10 cellular contexts compared by ENCODE assay signal in genomic region chr10:104317195-104318095, GRCh38. TPM values are rescaled to one million over a fixed set of nuclear protein-coding genes. Genes with fewer than 3 reads are reported as not detected.
A peak's percentile ranks its signal among the peaks of the same experiment; 100 is the strongest.
DNase-seq lines count a peak whose midpoint lies in the region; FAIRE-seq and TF ChIP-seq lines count a peak whose summit lies in the region.
"Had no signal": no experiment of that assay in that cellular context is flagged by ENCODE, and none has a peak within 500 bp of the region (broad histone marks: within the 10 kb centered on the region; RNA-seq: fewer than 3 reads in every experiment).

No MANE protein-coding gene starts in this region.

- TF ChIP-seq CTCF in mammary epithelial cell (conservative IDR thresholded peaks at IDR 0.05 in 1 of 2, IDR thresholded peaks at IDR 0.05 in 1 of 2; ENCODE audit: extremely low read depth in 1 of 2, insufficient read depth in 1 of 2, low read depth in 1 of 2, low read length in 2 of 2) (no peak), mesothelial cell of epicardium (IDR thresholded peaks at IDR 0.05; ENCODE audit: unreplicated experiment) (no peak)

- no peak overlapping the region for H3K4me3 ChIP-seq in HAP-1
- no peak overlapping the region for H3K4me3 ChIP-seq in mammary epithelial cell (replicated peaks in 1 of 3; ENCODE audit: insufficient read depth in 1 of 3, low read depth in 2 of 3, low read length in 3 of 3)

- CTCF ChIA-PET in mammary epithelial cell (lab: Charles Lee; ENCODE audit: low non-redundant PET): interaction anchor here (0.7 kb wide), 1 partner anchor 12 kb away, joined by 3 read pairs; no protein-coding TSS in a partner anchor

- H4K20me1 ChIP-seq in mammary epithelial cell (ENCODE audit: insufficient read depth, low read length): no peaks in the 10 kb centered on the region

- intact Hi-C loops in mammary epithelial cell (cut with micrococcal nuclease): no loop called here

- H3K9ac ChIP-seq in mammary epithelial cell (ENCODE audit: insufficient read depth, low read length): no peak overlapping the region

- H3K4me3 Mint-ChIP-seq in mesothelial cell of epicardium: no peak overlapping the region
- H3K4me3 Mint-ChIP-seq: activated CD4-positive, alpha-beta T cell treated with anti-CD3 and anti-CD28 coated beads, Interleukin-2, amount 10 ng/mL, durations not matched to agents 24 days and 14 days had no signal

- in situ Hi-C loops in HAP-1 (cut with MboI; ENCODE audit: low sequenced_read_pairs): no loop called here
- in situ Hi-C loops in mammary epithelial cell (cut with MboI; ENCODE audit: low sequenced_read_pairs in 2 of 2): no loop called here

- H3K79me2 ChIP-seq in mammary epithelial cell (ENCODE audit: insufficient read depth, low read length): peaks cover 95% of the 10 kb centered on the region

- H3K27me3 Mint-ChIP-seq in mesothelial cell of epicardium (ENCODE audit: low read depth): no peaks in the 10 kb centered on the region
- H3K27me3 Mint-ChIP-seq: activated CD4-positive, alpha-beta T cell treated with anti-CD3 and anti-CD28 coated beads, Interleukin-2, amount 10 ng/mL, durations not matched to agents 24 days and 14 days had no signal

- H3K4me1 ChIP-seq in HAP-1: peaks cover 10% of the 10 kb centered on the region
- H3K4me1 ChIP-seq in mammary epithelial cell (ENCODE audit: insufficient read depth, low read length): peaks cover 49% of the 10 kb centered on the region

- peaks cover 25% of the 10 kb centered on the region for H3K4me1 Mint-ChIP-seq in mesothelial cell of epicardium

- peak overlapping the region; percentile 14 for H3K27ac ChIP-seq in mammary epithelial cell (ENCODE audit: insufficient read depth, low read depth, low read length)

- H3K9me3 ChIP-seq in HAP-1 (no peaks in the 10 kb centered on the region), mammary epithelial cell (replicated peaks; ENCODE audit: insufficient read depth, low read length) (no peaks in the 10 kb centered on the region)

- no peaks in the 10 kb centered on the region for H3K27me3 ChIP-seq in HAP-1 (ENCODE audit: low read depth)
- no peaks in the 10 kb centered on the region for H3K27me3 ChIP-seq in mammary epithelial cell (ENCODE audit: insufficient read depth, low read length)

- H3K27ac Mint-ChIP-seq in mesothelial cell of epicardium: peak overlapping the region; percentile 72

- H3K9me3 Mint-ChIP-seq in mesothelial cell of epicardium: no peaks in the 10 kb centered on the region
- H3K9me3 Mint-ChIP-seq: activated CD4-positive, alpha-beta T cell treated with anti-CD3 and anti-CD28 coated beads, Interleukin-2, amount 10 ng/mL, durations not matched to agents 24 days and 14 days had no signal

- H3K4me2 ChIP-seq in mammary epithelial cell (ENCODE audit: insufficient read depth, low read depth, low read length): no peak overlapping the region

- peaks cover 23% of the 10 kb centered on the region for H3K36me3 Mint-ChIP-seq in mesothelial cell of epicardium

- dilution Hi-C loops in mammary epithelial cell (cut with HindIII; ENCODE audit: low sequenced_read_pairs): no loop called here

- no peak overlapping the region for H2AFZ ChIP-seq in mammary epithelial cell (ENCODE audit: low read depth, low read length)

- H3K36me3 ChIP-seq in HAP-1 (replicated peaks) (peaks cover 24% of the 10 kb centered on the region), mammary epithelial cell (ENCODE audit: insufficient read depth, low read length) (peaks cover 26% of the 10 kb centered on the region)

- FAIRE-seq in frontal cortex (lab: Jason Lieb, UNC): no peak
- FAIRE-seq: endometrium had no signal

- 37% methylated on average over 9 of the region's 10 CpGs for WGBS in mammary epithelial cell (ENCODE audit: low coverage, missing lambda C conversion rate)

- DNase-seq in AG08395 (ENCODE audit: low spot score) (peak; percentile 68), HAP-1 (ENCODE audit: low spot score in 2 of 2) (peak; percentile 54 to 57), mammary epithelial cell (peak; percentile 73), mesothelial cell of epicardium (ENCODE audit: low spot score in 2 of 2, unreplicated experiment in 2 of 2) (no peak), frontal cortex (ENCODE audit: low spot score in 2 of 2) (no peak), D341Med (ENCODE audit: low spot score) (no peak), inferior parietal cortex (ENCODE audit: extremely low spot score) (no peak), activated gamma-delta T cell treated with Interleukin-2 at 50 U/mL for 16 hours (no peak)
- DNase-seq: activated CD4-positive, alpha-beta T cell treated with anti-CD3 and anti-CD28 coated beads, Interleukin-2, amount 10 ng/mL, durations not matched to agents 24 days and 14 days had no signal

- BruUV-seq in mammary epithelial cell (replicated peaks; lab: Mats Ljungman, UMichigan): no TSS peak

RNA-seq across cellular contexts. Expression of gene ITPRIP, which starts 20.8 kb away (rescaled TPM):
- total RNA-seq in mammary epithelial cell (10 to 100 TPM; 21.5 to 37.2 TPM), mesothelial cell of epicardium (23.3 to 24.5 TPM (median 23.6 TPM) in 3 replicates), frontal cortex (1.2 TPM)
- polyA plus RNA-seq in mammary epithelial cell: 14.4 TPM
- polyA minus RNA-seq in mammary epithelial cell: 24.0 TPM

RNA-seq across cellular contexts. Expression of gene CFAP58, which starts 36.2 kb away (rescaled TPM):
- total RNA-seq in mammary epithelial cell (1 to 10 TPM in 1 of 2 donors, under 1 TPM in 1; 0.17 to 1.0 TPM), mesothelial cell of epicardium (0.58 to 1.4 TPM (median 1.1 TPM) in 3 replicates), frontal cortex (1.2 TPM)
- 0.23 TPM for polyA plus RNA-seq in mammary epithelial cell
- not detected for polyA minus RNA-seq in mammary epithelial cell

RNA-seq across cellular contexts. Expression of gene GSTO2, which starts 48.5 kb away (rescaled TPM):
- total RNA-seq in mammary epithelial cell (10 to 100 TPM; 16.2 to 26.8 TPM), mesothelial cell of epicardium (11.7 to 13.5 TPM (median 12.7 TPM) in 3 replicates), frontal cortex (2.4 TPM)
- polyA plus RNA-seq in mammary epithelial cell: 43.3 TPM
- polyA minus RNA-seq in mammary epithelial cell: 56.6 TPM

Comparison
In these comparisons a context has a peak if more than half of its experiments do, and no peak if none do; other contexts are left out.
1. DNase-seq: peak in AG08395 (single experiment), HAP-1 (2 of 2) and mammary epithelial cell (single experiment); none in mesothelial cell of epicardium (0 of 2), frontal cortex (0 of 2), D341Med (single experiment), inferior parietal cortex (single experiment) and activated gamma-delta T cell treated with Interleukin-2 at 50 U/mL for 16 hours (single experiment).
2. RNA of gene ITPRIP, which starts 20.8 kb away (total RNA-seq): 21.5 to 37.2 TPM in mammary epithelial cell and 23.3 to 24.5 TPM in mesothelial cell of epicardium; 1.2 TPM in frontal cortex (single experiment); every median in the first group is over 10 times any median in the second.